ENCODE assay signal across 15 cellular contexts in the genomic region with DNA sequence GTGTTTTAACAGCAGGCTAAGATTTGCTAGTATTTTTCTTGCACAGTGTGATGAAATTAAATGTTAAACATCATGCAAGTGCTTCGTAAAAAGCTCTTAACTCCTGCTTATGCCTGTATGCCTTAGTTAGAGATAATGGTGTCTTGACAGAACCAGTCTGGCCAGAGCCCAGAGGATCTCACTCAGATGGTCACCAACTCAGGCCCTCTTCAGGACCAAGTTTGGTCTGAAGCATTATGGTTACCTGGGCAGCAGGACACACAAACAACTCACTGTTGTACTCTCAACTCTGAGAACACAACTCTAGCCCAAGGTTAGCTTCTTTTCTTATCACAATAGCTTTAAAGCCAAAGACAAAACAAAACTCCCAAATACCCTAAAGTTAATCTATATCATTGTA.
A peak's percentile ranks its signal among the peaks of the same experiment; 100 is the strongest.
DNase-seq lines count a peak whose midpoint lies in the region; ATAC-seq and TF ChIP-seq lines count a peak whose summit lies in the region.
"Had no signal": no experiment of that assay in that cellular context is flagged by ENCODE, and none has a peak within 500 bp of the region (broad histone marks: within the 10 kb centered on the region; RNA-seq: fewer than 3 reads in every experiment).

No MANE protein-coding gene starts in this region.

- no peaks in the 10 kb centered on the region for H3K27me3 ChIP-seq in left ventricle myocardium inferior (ENCODE audit: low read depth)
- no peaks in the 10 kb centered on the region for H3K27me3 ChIP-seq in left lung

- peaks cover 20% of the 10 kb centered on the region for H3K36me3 ChIP-seq in left ventricle myocardium inferior
- H3K36me3 ChIP-seq in left lung: peaks cover 0 to 1% of the 10 kb centered on the region in 2 donors

- H3K4me3 ChIP-seq in fibroblast of pulmonary artery (replicated peaks; ENCODE audit: low read depth, low read length): no peak overlapping the region
- no peak overlapping the region for H3K4me3 ChIP-seq in left ventricle myocardium inferior
- H3K4me3 ChIP-seq in left lung: no peak overlapping the region
- H3K4me3 ChIP-seq: HAP-1 had no signal

- H3K9me3 ChIP-seq in left ventricle myocardium inferior (replicated peaks) (no peaks in the 10 kb centered on the region), left lung (no peaks in the 10 kb centered on the region)
- H3K9me3 ChIP-seq: HAP-1 had no signal

- CTCF ChIA-PET in WTC11 (lab: Charles Lee): no interaction called here
- CTCF ChIA-PET in activated CD8-positive, alpha-beta T cell treated with anti-CD3 and anti-CD28 coated beads, Interleukin-2, amount 10 ng/mL, durations not matched to agents 7 days and 5 days (lab: Charles Lee): interaction anchor here (1.3 to 2.2 kb wide), 2 partner anchors 9 to 13 kb away, joined by 3 to 7 read pairs; no protein-coding TSS in a partner anchor

- intact Hi-C loops in left ventricle myocardium inferior (cut with micrococcal nuclease): no loop called here
- intact Hi-C loops in left lung (cut with DNase I): no loop called here

- H3K27ac ChIP-seq in left ventricle myocardium inferior (replicated peaks) (peak overlapping the region; percentile 54), left lung (no peak overlapping the region)

- no peak overlapping the region for H3K4me3 Mint-ChIP-seq in WTC11
- H3K4me3 Mint-ChIP-seq in activated CD8-positive, alpha-beta T cell treated with anti-CD3 and anti-CD28 coated beads, Interleukin-2, amount 10 ng/mL, durations not matched to agents 7 days and 5 days: no peak overlapping the region
- H3K4me3 Mint-ChIP-seq: B cell; CD4-positive, alpha-beta memory T cell had no signal

- H3K27me3 Mint-ChIP-seq in WTC11 (ENCODE audit: low read depth): no peaks in the 10 kb centered on the region
- no peaks in the 10 kb centered on the region for H3K27me3 Mint-ChIP-seq in activated CD8-positive, alpha-beta T cell treated with anti-CD3 and anti-CD28 coated beads, Interleukin-2, amount 10 ng/mL, durations not matched to agents 7 days and 5 days (ENCODE audit: low read depth)
- H3K27me3 Mint-ChIP-seq: B cell; CD4-positive, alpha-beta memory T cell had no signal

- DNase-seq in WTC11 (ENCODE audit: low spot score) (no peak), fibroblast of pulmonary artery (ENCODE audit: low read depth) (peak; percentile 18), left ventricle myocardium inferior (no peak), left lung (peak in 1 of 2 donors; percentile 44), RPMI8226 (no peak), AG08396 (ENCODE audit: low spot score) (no peak), NCI-H1048 (lab: John Stamatoyannopoulos, UW) (no peak)
- no peak for DNase-seq in activated CD8-positive, alpha-beta T cell treated with anti-CD3 and anti-CD28 coated beads, Interleukin-2, amount 10 ng/mL, durations not matched to agents 7 days and 5 days
- DNase-seq: ACHN; C1 segment of cervical spinal cord; CD4-positive, alpha-beta memory T cell; DMS153; GF-D8 had no signal

- H3K4me1 Mint-ChIP-seq in WTC11: no peaks in the 10 kb centered on the region
- peaks cover 14% of the 10 kb centered on the region for H3K4me1 Mint-ChIP-seq in activated CD8-positive, alpha-beta T cell treated with anti-CD3 and anti-CD28 coated beads, Interleukin-2, amount 10 ng/mL, durations not matched to agents 7 days and 5 days (ENCODE audit: low read depth)
- H3K4me1 Mint-ChIP-seq: B cell had no signal

- POLR2A ChIA-PET in WTC11 (lab: Charles Lee): no interaction called here
- POLR2A ChIA-PET in activated CD8-positive, alpha-beta T cell treated with anti-CD3 and anti-CD28 coated beads, Interleukin-2, amount 10 ng/mL, durations not matched to agents 7 days and 5 days (lab: Charles Lee): no interaction called here

- ATAC-seq in WTC11 (no peak), left lung (peak; percentile 86)
- no peak for ATAC-seq in activated CD8-positive, alpha-beta T cell treated with anti-CD3 and anti-CD28 coated beads, Interleukin-2, amount 10 ng/mL, durations not matched to agents 7 days and 5 days

- no peaks in the 10 kb centered on the region for H3K9me3 Mint-ChIP-seq in WTC11
- H3K9me3 Mint-ChIP-seq in activated CD8-positive, alpha-beta T cell treated with anti-CD3 and anti-CD28 coated beads, Interleukin-2, amount 10 ng/mL, durations not matched to agents 7 days and 5 days (ENCODE audit: insufficient read depth): no peaks in the 10 kb centered on the region
- H3K9me3 Mint-ChIP-seq: CD4-positive, alpha-beta memory T cell had no signal

- H3K27ac Mint-ChIP-seq in WTC11: peak overlapping the region; percentile 78; the same call in 1 of the 2 replicates
- H3K27ac Mint-ChIP-seq in activated CD8-positive, alpha-beta T cell treated with anti-CD3 and anti-CD28 coated beads, Interleukin-2, amount 10 ng/mL, durations not matched to agents 7 days and 5 days: no peak overlapping the region
- H3K27ac Mint-ChIP-seq: B cell had no signal

- no peak for TF ChIP-seq CTCF in WTC11 (IDR thresholded peaks at IDR 0.05)
- TF ChIP-seq CTCF in fibroblast of pulmonary artery (IDR thresholded peaks at IDR 0.05; ENCODE audit: low read length, missing control alignments): no peak
- TF ChIP-seq CTCF in left ventricle myocardium inferior (IDR thresholded peaks at IDR 0.05; ENCODE audit: borderline replicate concordance): no peak
- TF ChIP-seq CTCF in left lung (IDR thresholded peaks at IDR 0.05): no peak

- peaks cover 20% of the 10 kb centered on the region for H3K36me3 Mint-ChIP-seq in WTC11
- H3K36me3 Mint-ChIP-seq in activated CD8-positive, alpha-beta T cell treated with anti-CD3 and anti-CD28 coated beads, Interleukin-2, amount 10 ng/mL, durations not matched to agents 7 days and 5 days (ENCODE audit: low read depth): peaks cover 26% of the 10 kb centered on the region

- peaks cover 27% of the 10 kb centered on the region for H3K4me1 ChIP-seq in left ventricle myocardium inferior
- H3K4me1 ChIP-seq in left lung: no peaks in the 10 kb centered on the region
- H3K4me1 ChIP-seq: HAP-1 had no signal

TF ChIP-seq in WTC11, 78 proteins besides CTCF, POLR2A, EP300 and RAD21:
- TF ChIP-seq TCF7 (CRISPR knock-in tag; IDR thresholded peaks at IDR 0.05; ENCODE audit: low read depth) (no peak), FOXP1 (CRISPR knock-in tag; IDR thresholded peaks at IDR 0.05; ENCODE audit: borderline replicate concordance) (no peak), ZNF671 (CRISPR knock-in tag; IDR thresholded peaks at IDR 0.05) (no peak)
